16 cellular contexts compared by ENCODE assay signal in genomic region chr10:6280291-6280690, GRCh38.
DNase-seq lines count a peak whose midpoint lies in the region; ATAC-seq and TF ChIP-seq lines count a peak whose summit lies in the region.
"Had no signal": no experiment of that assay in that cellular context is flagged by ENCODE, and none has a peak within 500 bp of the region (broad histone marks: within the 10 kb centered on the region; RNA-seq: fewer than 3 reads in every experiment).

No MANE protein-coding gene starts in this region.

- H3K79me1 ChIP-seq in IMR-90 (ENCODE audit: low read depth in 1 of 2, low read length in 2 of 2) = 0 out of 4 replicates have a peak, but pooled peaks cover 0 to 4% of the 10 kb centered on the region in 2 experiments

- no peak overlapping the region for H3K4me2 ChIP-seq in IMR-90 (ENCODE audit: low read depth, low read length)

- no peaks in the 10 kb centered on the region for H3K36me3 Mint-ChIP-seq in osteocyte (ENCODE audit: unreplicated experiment)
- peaks cover 9% of the 10 kb centered on the region for H3K36me3 Mint-ChIP-seq in effector memory CD8-positive, alpha-beta T cell (ENCODE audit: insufficient read depth)

- BruUV-seq in IMR-90 (replicated peaks; lab: Mats Ljungman, UMichigan) = no TSS peak

- peak overlapping the region; percentile 38 for H2AFZ ChIP-seq in IMR-90 (replicated peaks; ENCODE audit: low read length, poor library complexity)
- H2AFZ ChIP-seq: parathyroid adenoma had no signal

- H2BK20ac ChIP-seq in IMR-90 (ENCODE audit: low read depth, low read length) = peak overlapping the region; percentile 64

- 100% methylated on average over 2 of the region's 8 CpGs; no CpG with 5 or more reads in 1 of the 2 experiments for WGBS in IMR-90 (ENCODE audit: extremely low coverage in 2 of 2, insufficient read length in 1 of 2), 2 experiments

- no peak for ATAC-seq in IMR-90 (ENCODE audit: low read depth)
- no peak for ATAC-seq in GM18519 (IDR thresholded peaks at IDR 0.05; ENCODE audit: low FRiP score, unreplicated experiment)
- ATAC-seq in effector memory CD8-positive, alpha-beta T cell (replicated peaks) = no peak
- no peak for ATAC-seq in HG03159 (IDR thresholded peaks at IDR 0.05; ENCODE audit: unreplicated experiment)

- CTCF ChIA-PET in IMR-90 (lab: Yijun Ruan, JAX) = interaction anchor here (1.4 to 1.5 kb wide), 2 partner anchors 25 to 122 kb away, joined by 4 read pairs; no protein-coding TSS in a partner anchor

- H3K27me3 ChIP-seq in IMR-90 (ENCODE audit: control insufficient read depth, insufficient read depth, low read length) = no peaks in the 10 kb centered on the region
- H3K27me3 ChIP-seq: BE2C, tibial nerve had no signal

- H2BK120ac ChIP-seq in IMR-90 (ENCODE audit: low read depth, low read length) = peak overlapping the region; percentile 40; the same call in 1 of the 2 replicates

- no peak overlapping the region for H3K4me3 Mint-ChIP-seq in osteocyte (ENCODE audit: unreplicated experiment)
- no peak overlapping the region for H3K4me3 Mint-ChIP-seq in effector memory CD8-positive, alpha-beta T cell
- H3K4me3 Mint-ChIP-seq: H9 had no signal

- H3K14ac ChIP-seq in IMR-90 (replicated peaks; ENCODE audit: low read depth, low read length) = 0 out of 2 replicates have a peak overlapping the region, but pooled peaks have one; percentile 29

- H3K18ac ChIP-seq in IMR-90 (ENCODE audit: low read depth, low read length) = peak overlapping the region; percentile 16; the same call in 1 of the 2 replicates

- TF ChIP-seq POLR2A in IMR-90 (IDR thresholded peaks at IDR 0.05; ENCODE audit: low read depth, low read length) = no peak

- peak overlapping the region; percentile 68 for H3K27ac Mint-ChIP-seq in osteocyte (ENCODE audit: unreplicated experiment)
- no peak overlapping the region for H3K27ac Mint-ChIP-seq in effector memory CD8-positive, alpha-beta T cell
- H3K27ac Mint-ChIP-seq: H9 had no signal

- in situ Hi-C loops in Caki2 (cut with HindIII; ENCODE audit: low pct_unique_long_range_greater_than_20kb, low sequenced_read_pairs) = no loop called here
- in situ Hi-C loops in IMR-90 (cut with MboI; ENCODE audit: low sequenced_read_pairs) = no loop called here

- no peak overlapping the region for H3K23ac ChIP-seq in IMR-90 (ENCODE audit: low read depth, low read length)

- no peak overlapping the region for H3K56ac ChIP-seq in IMR-90 (ENCODE audit: extremely low read depth, insufficient read depth, low read length)

- dilution Hi-C loops in IMR-90 (cut with HindIII; ENCODE audit: low sequenced_read_pairs, unreplicated experiment) = no loop called here

- H3K36me3 ChIP-seq in IMR-90 (ENCODE audit: control insufficient read depth, insufficient read depth, low read length) = no peaks in the 10 kb centered on the region
- H3K36me3 ChIP-seq: BE2C, tibial nerve had no signal

- H3K4me3 ChIP-seq in IMR-90 (ENCODE audit: insufficient read depth, low read depth, low read length) = no peak overlapping the region
- H3K4me3 ChIP-seq: skin epidermis, tibial nerve had no signal

- peak overlapping the region; percentile 94 for H2AK5ac ChIP-seq in IMR-90 (ENCODE audit: low read depth, low read length)

- H2BK5ac ChIP-seq in IMR-90 (ENCODE audit: low read depth, low read length, poor library complexity, severe bottlenecking) = peak overlapping the region; percentile 46

- H3K9me3 ChIP-seq in IMR-90 (ENCODE audit: control insufficient read depth, insufficient read depth, low read length) = no peaks in the 10 kb centered on the region
- H3K9me3 ChIP-seq: BE2C, tibial nerve had no signal

- H4K20me1 ChIP-seq in IMR-90 (ENCODE audit: insufficient read depth, low read length) = no peaks in the 10 kb centered on the region

- peak overlapping the region; percentile 78 for H4K91ac ChIP-seq in IMR-90 (ENCODE audit: insufficient read depth, low read depth, low read length)

- no peak for TF ChIP-seq RAD21 in IMR-90 (IDR thresholded peaks at IDR 0.05; ENCODE audit: low read length)

- H3K4ac ChIP-seq in IMR-90 (ENCODE audit: low read depth, low read length) = peak overlapping the region; percentile 58

- DNase-seq in Caki2 (ENCODE audit: low read depth) (peak; percentile 63), IMR-90 (no peak), cerebellum (ENCODE audit: low spot score) (peak; percentile 49), osteocyte (ENCODE audit: extremely low spot score, unreplicated experiment) (no peak), GF-D8 (lab: John Stamatoyannopoulos, UW) (no peak)
- no peak for DNase-seq in effector memory CD8-positive, alpha-beta T cell
- DNase-seq: BE2C; NCI-H1048; NCI-H748 treated with DMSO at 0.1 percent for 48 hours; stimulated activated CD4-positive, alpha-beta T cell treated with anti-CD3 and anti-CD28 coated beads, Interleukin-4, amount 100 ng/mL, for 4 hours had no signal

- TF ChIP-seq CTCF in IMR-90 (conservative IDR thresholded peaks at IDR 0.05; ENCODE audit: low read depth, low read length) = no peak
- no peak for TF ChIP-seq CTCF in osteocyte (IDR thresholded peaks at IDR 0.05)

- H2AK9ac ChIP-seq in IMR-90 (replicated peaks; ENCODE audit: low read depth, low read length, poor library complexity) = peak overlapping the region; percentile 9

- H3K27ac ChIP-seq in IMR-90 (ENCODE audit: insufficient read depth, low read length) = no peak overlapping the region
- H3K27ac ChIP-seq: parathyroid adenoma, skin epidermis, tibial nerve had no signal

- H3K9me3 Mint-ChIP-seq in osteocyte (ENCODE audit: unreplicated experiment) = peaks cover under 1% of the 10 kb centered on the region
- H3K9me3 Mint-ChIP-seq in effector memory CD8-positive, alpha-beta T cell = no peaks in the 10 kb centered on the region
- H3K9me3 Mint-ChIP-seq: H9 had no signal

- peaks cover 25% of the 10 kb centered on the region for H3K4me1 Mint-ChIP-seq in osteocyte (ENCODE audit: unreplicated experiment)
- peaks cover 8 to 11% of the 10 kb centered on the region in 2 donors for H3K4me1 Mint-ChIP-seq in effector memory CD8-positive, alpha-beta T cell (ENCODE audit: low read depth in 2 of 2)

- H4K8ac ChIP-seq in IMR-90 (ENCODE audit: low read depth in 2 of 2, low read length in 2 of 2) = peak overlapping the region; percentile 11 to 77; a peak in 3 of 4 replicates

- H3K9me1 ChIP-seq in IMR-90 (ENCODE audit: insufficient read depth, low read length) = peaks cover 13% of the 10 kb centered on the region

- no peaks in the 10 kb centered on the region for H3K27me3 Mint-ChIP-seq in osteocyte (ENCODE audit: unreplicated experiment)
- H3K27me3 Mint-ChIP-seq in effector memory CD8-positive, alpha-beta T cell = no peaks in the 10 kb centered on the region

- POLR2A ChIA-PET in IMR-90 (lab: Charles Lee; ENCODE audit: unreplicated experiment) = no interaction called here

- H3K4me1 ChIP-seq in IMR-90 (ENCODE audit: control insufficient read depth, insufficient read depth, low read length) = peaks cover 7% of the 10 kb centered on the region
- H3K4me1 ChIP-seq: BE2C, parathyroid adenoma had no signal

- peak overlapping the region; percentile 57; the same call in 1 of the 2 replicates for H4K5ac ChIP-seq in IMR-90 (ENCODE audit: low read depth, low read length)

- peak overlapping the region; percentile 85; the same call in 2 of the 3 replicates for H2BK15ac ChIP-seq in IMR-90 (ENCODE audit: low read depth, low read length)

- H3K9ac ChIP-seq in IMR-90 (ENCODE audit: low read depth, low read length) = no peak overlapping the region
- H3K9ac ChIP-seq: parathyroid adenoma had no signal

- intact Hi-C loops in IMR-90 (cut with micrococcal nuclease) = no loop called here

TF ChIP-seq in IMR-90, 13 proteins besides CTCF, POLR2A, EP300 and RAD21:
- no peak for TF ChIP-seq FOS (IDR thresholded peaks at IDR 0.05; ENCODE audit: low read depth, low read length)
- TF ChIP-seq NFE2L2 (IDR thresholded peaks at IDR 0.05; ENCODE audit: low read depth, low read length) = no peak
- no peak for TF ChIP-seq MAZ (IDR thresholded peaks at IDR 0.05; ENCODE audit: borderline replicate concordance, low read depth, low read length)
- no peak for TF ChIP-seq ELK1 (IDR thresholded peaks at IDR 0.05; ENCODE audit: borderline replicate concordance, low read depth, low read length)
- TF ChIP-seq RCOR1 (IDR thresholded peaks at IDR 0.05; ENCODE audit: insufficient replicate concordance, low read length) = no peak
- no peak for TF ChIP-seq SMC3 (IDR thresholded peaks at IDR 0.05; ENCODE audit: low read depth, low read length)
- no peak for TF ChIP-seq CEBPB (IDR thresholded peaks at IDR 0.05; ENCODE audit: low read depth, low read length)
- TF ChIP-seq MXI1 (IDR thresholded peaks at IDR 0.05; ENCODE audit: borderline replicate concordance, low read depth, low read length) = no peak

Comparison
In these comparisons a context has a peak if more than half of its experiments do, and no peak if none do; other contexts are left out.
1. DNase-seq: peak in Caki2 (single experiment) and cerebellum (single experiment); none in IMR-90 (single experiment), osteocyte (single experiment), effector memory CD8-positive, alpha-beta T cell (0 of 3) and GF-D8 (single experiment).